In the genomic region with DNA sequence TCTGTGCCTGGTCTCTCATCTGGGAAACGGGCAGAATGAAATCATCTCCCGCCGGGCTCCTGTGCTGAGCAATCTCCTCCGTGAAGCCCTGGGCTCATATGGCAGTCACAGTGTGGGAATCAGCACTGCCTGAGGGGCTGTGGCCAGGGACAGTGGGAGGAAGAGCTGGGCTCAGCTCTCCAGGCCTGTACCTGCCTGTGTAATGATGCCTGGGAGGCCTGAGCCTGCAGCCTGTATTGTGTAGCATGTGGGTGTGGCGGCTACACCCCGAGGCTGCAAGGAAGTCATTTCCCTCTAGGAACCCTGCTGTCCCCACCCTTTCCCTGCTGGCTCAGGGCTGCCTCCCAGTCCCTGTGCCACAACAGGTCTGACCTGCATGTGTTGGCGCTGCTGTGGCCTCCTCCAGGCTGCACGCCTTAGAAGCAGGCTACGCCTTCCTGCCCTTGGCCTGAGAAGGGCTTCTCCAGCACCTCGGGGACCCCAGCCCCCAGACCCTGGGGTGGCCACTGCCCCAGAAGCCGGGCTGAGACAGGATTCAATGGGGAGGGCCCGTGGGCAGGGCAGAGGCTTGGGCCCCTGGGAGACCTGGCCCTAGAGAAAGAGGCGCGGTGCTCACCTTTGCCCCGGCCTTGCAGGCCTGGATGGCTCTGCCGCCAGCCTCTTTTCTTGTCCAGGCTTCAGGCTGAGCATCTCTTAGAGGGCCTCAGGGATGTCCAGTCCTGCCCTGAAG, we compare ENCODE assay signal across 15 cellular contexts. TPM values are rescaled to one million over a fixed set of nuclear protein-coding genes. Genes with fewer than 3 reads are reported as not detected.
A peak's percentile ranks its signal among the peaks of the same experiment; 100 is the strongest.
DNase-seq lines count a peak whose midpoint lies in the region; ATAC-seq and TF ChIP-seq lines count a peak whose summit lies in the region.
"Had no signal": no experiment of that assay in that cellular context is flagged by ENCODE, and none has a peak within 500 bp of the region (broad histone marks: within the 10 kb centered on the region; RNA-seq: fewer than 3 reads in every experiment).

No MANE protein-coding gene starts in this region.

- peak overlapping the region; percentile 63 for H3K27ac ChIP-seq in cingulate gyrus (ENCODE audit: low read depth, low read length)

- WGBS in lower leg skin, 2 donors = 27 to 48% methylated on average over 9 to 15 of the region's 16 CpGs

- H3K4me3 ChIP-seq in lower leg skin (ENCODE audit: low read depth, poor library complexity, severe bottlenecking) = peak overlapping the region; percentile 4

- peaks cover 38% of the 10 kb centered on the region for H3K27me3 Mint-ChIP-seq in type B pancreatic cell

- no peak for ATAC-seq in HG02870 (IDR thresholded peaks at IDR 0.05; ENCODE audit: unreplicated experiment)
- ATAC-seq in GM18520 (IDR thresholded peaks at IDR 0.05; ENCODE audit: unreplicated experiment) = no peak

- H3K36me3 Mint-ChIP-seq in type B pancreatic cell = no peaks in the 10 kb centered on the region

- TF ChIP-seq POLR2A in lower leg skin (IDR thresholded peaks at IDR 0.05) = no peak

- DNase-seq in SIG-M5 treated with dmso at 0.1 percent for 504 hours (lab: John Stamatoyannopoulos, UW; ENCODE audit: unreplicated experiment) = peak; percentile 80
- no peak for DNase-seq in SIG-M5 (lab: John Stamatoyannopoulos, UW)
- peak in 1 of 2 donors; percentile 91 for DNase-seq in lower leg skin (ENCODE audit: low spot score in 2 of 2)
- DNase-seq in type B pancreatic cell (ENCODE audit: extremely low spot score, unreplicated experiment) = no peak
- no peak for DNase-seq in OCI-M2 (lab: John Stamatoyannopoulos, UW; ENCODE audit: unreplicated experiment)
- DNase-seq: activated CD4-positive, alpha-beta T cell treated with anti-CD3 and anti-CD28 coated beads for 4 hours; activated effector memory CD4-positive, alpha-beta T cell treated with anti-CD3 and anti-CD28 coated beads, Interleukin-2, amount 50 U/mL, for 16 hours; dermis blood vessel endothelial cell; DMS53; head of caudate nucleus; IMR-90; NCI-H446 treated with DMSO at 0.1 percent for 48 hours had no signal

- intact Hi-C loops in lower leg skin (cut with DNase I; ENCODE audit: low total_unique reads) = no loop called here

- H3K27ac Mint-ChIP-seq in type B pancreatic cell = peak overlapping the region; percentile 83

- no peaks in the 10 kb centered on the region for H3K9me3 Mint-ChIP-seq in type B pancreatic cell

- peak overlapping the region; percentile 69 for H3K4me3 Mint-ChIP-seq in type B pancreatic cell

- H3K4me1 Mint-ChIP-seq in type B pancreatic cell (ENCODE audit: unreplicated experiment) = no peaks in the 10 kb centered on the region

- TF ChIP-seq CTCF in lower leg skin (IDR thresholded peaks at IDR 0.05) (no peak), type B pancreatic cell (conservative IDR thresholded peaks at IDR 0.05) (no peak)

RNA-seq across cellular contexts. Expression of a gene that starts 2.1 kb away (rescaled TPM):
- total RNA-seq in lower leg skin (100 to 1,000 TPM; 371 to 689 (median 435) TPM), type B pancreatic cell (ENCODE audit: low replicate concordance) (26.4 and 57.8 TPM in 2 replicates)

RNA-seq across cellular contexts. Expression of a gene that starts 41.6 kb away (rescaled TPM):
- total RNA-seq in lower leg skin (10 to 100 TPM; 20.6 to 31.0 (median 28.9) TPM), type B pancreatic cell (ENCODE audit: low replicate concordance) (33.0 and 59.8 TPM in 2 replicates)

RNA-seq across cellular contexts. Expression of a gene that starts 56.2 kb away (rescaled TPM):
- 10 to 100 TPM; 54.0 to 85.1 (median 74.1) TPM for total RNA-seq in lower leg skin
- total RNA-seq in type B pancreatic cell (ENCODE audit: low replicate concordance) = 88.1 and 89.3 TPM in 2 replicates

RNA-seq across cellular contexts. Expression of a gene that starts 56.4 kb away (rescaled TPM):
- 10 to 100 TPM; 50.8 to 76.3 (median 60.5) TPM for total RNA-seq in lower leg skin
- 64.7 and 90.4 TPM in 2 replicates for total RNA-seq in type B pancreatic cell (ENCODE audit: low replicate concordance)
